In the genomic region with DNA sequence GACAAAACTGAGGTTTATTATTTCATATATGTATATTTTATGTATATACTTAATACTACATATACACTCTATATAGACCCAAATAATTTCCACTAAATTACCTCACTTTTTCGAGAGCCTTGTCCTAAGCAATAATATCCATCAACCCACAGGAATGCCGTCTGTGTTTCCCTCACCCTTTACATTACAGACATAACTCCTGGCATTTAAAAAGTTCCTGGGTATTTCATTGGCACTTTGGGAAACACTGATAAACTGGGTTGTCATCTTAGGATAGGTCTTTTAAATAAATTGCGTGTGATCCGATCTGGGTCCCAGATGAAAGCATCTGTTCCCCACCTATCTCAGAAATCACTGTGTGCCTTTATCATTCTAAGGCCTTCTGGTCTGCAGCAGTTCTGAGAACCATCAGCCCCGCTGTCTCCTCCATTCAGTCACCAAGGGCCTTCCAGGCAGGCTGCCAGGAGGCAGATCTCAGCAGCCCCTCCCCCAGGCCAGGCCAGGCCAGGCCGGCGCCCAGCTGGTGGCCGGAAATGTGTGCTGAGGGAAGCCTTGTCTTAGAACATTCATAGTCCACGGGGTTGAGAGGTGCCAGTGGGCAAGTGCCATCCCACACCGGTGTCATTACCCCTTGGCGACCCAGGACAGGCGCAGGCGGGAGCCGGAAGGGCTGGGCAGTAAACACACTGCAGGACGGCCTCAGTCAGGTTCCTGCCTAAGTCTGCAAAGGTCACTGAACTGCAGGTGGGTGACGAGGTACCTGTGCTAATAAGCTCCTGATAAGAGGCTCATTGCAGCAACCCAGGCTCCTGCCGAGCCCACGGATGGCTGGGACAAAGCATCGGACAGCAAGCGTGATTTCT, we compare ENCODE assay signal across 8 cellular contexts. TPM values are rescaled to one million over a fixed set of nuclear protein-coding genes. Genes with fewer than 3 reads are reported as not detected.
A peak's percentile ranks its signal among the peaks of the same experiment; 100 is the strongest.
DNase-seq lines count a peak whose midpoint lies in the region; ATAC-seq lines count a peak whose summit lies in the region.

No MANE protein-coding gene starts in this region.

- ATAC-seq in HG03045 (IDR thresholded peaks at IDR 0.05; ENCODE audit: unreplicated experiment): no peak

- DNase-seq in Daoy (ENCODE audit: low read depth) (peak; percentile 70), NCI-H748 treated with DMSO at 0.1 percent for 48 hours (lab: John Stamatoyannopoulos, UW) (peak; percentile 48), fibroblast of peridontal ligament (ENCODE audit: extremely low read depth) (peak; percentile 10), nucleus accumbens (lab: John Stamatoyannopoulos, UW) (peak in 42 of 56 donors; percentile 5 to 77 (median 34)), NCI-H1048 (lab: John Stamatoyannopoulos, UW) (no peak)
- no peak for DNase-seq in stimulated activated CD4-positive, alpha-beta T cell treated with anti-CD3 and anti-CD28 coated beads, Interleukin-12 subunit alpha, Interleukin-12 subunit beta, amount 100 ng/mL, for 4 hours
- DNase-seq in activated naive CD4-positive, alpha-beta T cell treated with anti-CD3 and anti-CD28 coated beads, Interleukin-2, amount 50 U/mL, for 16 hours: no peak

RNA-seq across cellular contexts. Expression of gene FGF19, which starts 3.3 kb away (rescaled TPM):
- not detected in 2 replicates for total RNA-seq in Daoy (2014; rRNA removed; shearing (Covaris generic))

RNA-seq across cellular contexts. Expression of gene LTO1, which starts 25.4 kb away (rescaled TPM):
- total RNA-seq in Daoy (2014; rRNA removed; shearing (Covaris generic)): 11.2 and 17.1 TPM in 2 replicates

RNA-seq across cellular contexts. Expression of gene CCND1, which starts 59.6 kb away (rescaled TPM):
- 180 and 264 TPM in 2 replicates for total RNA-seq in Daoy (2014; rRNA removed; shearing (Covaris generic))

Comparison
In these comparisons a context has a peak if more than half of its experiments do, and no peak if none do; other contexts are left out.
1. DNase-seq: peak in Daoy (single experiment), NCI-H748 treated with DMSO at 0.1 percent for 48 hours (single experiment), fibroblast of peridontal ligament (single experiment) and nucleus accumbens (42 of 56); none in stimulated activated CD4-positive, alpha-beta T cell treated with anti-CD3 and anti-CD28 coated beads, Interleukin-12 subunit alpha, Interleukin-12 subunit beta, amount 100 ng/mL, for 4 hours (single experiment), activated naive CD4-positive, alpha-beta T cell treated with anti-CD3 and anti-CD28 coated beads, Interleukin-2, amount 50 U/mL, for 16 hours (single experiment) and NCI-H1048 (single experiment).